22 cellular contexts compared by ENCODE assay signal in the genomic region with DNA sequence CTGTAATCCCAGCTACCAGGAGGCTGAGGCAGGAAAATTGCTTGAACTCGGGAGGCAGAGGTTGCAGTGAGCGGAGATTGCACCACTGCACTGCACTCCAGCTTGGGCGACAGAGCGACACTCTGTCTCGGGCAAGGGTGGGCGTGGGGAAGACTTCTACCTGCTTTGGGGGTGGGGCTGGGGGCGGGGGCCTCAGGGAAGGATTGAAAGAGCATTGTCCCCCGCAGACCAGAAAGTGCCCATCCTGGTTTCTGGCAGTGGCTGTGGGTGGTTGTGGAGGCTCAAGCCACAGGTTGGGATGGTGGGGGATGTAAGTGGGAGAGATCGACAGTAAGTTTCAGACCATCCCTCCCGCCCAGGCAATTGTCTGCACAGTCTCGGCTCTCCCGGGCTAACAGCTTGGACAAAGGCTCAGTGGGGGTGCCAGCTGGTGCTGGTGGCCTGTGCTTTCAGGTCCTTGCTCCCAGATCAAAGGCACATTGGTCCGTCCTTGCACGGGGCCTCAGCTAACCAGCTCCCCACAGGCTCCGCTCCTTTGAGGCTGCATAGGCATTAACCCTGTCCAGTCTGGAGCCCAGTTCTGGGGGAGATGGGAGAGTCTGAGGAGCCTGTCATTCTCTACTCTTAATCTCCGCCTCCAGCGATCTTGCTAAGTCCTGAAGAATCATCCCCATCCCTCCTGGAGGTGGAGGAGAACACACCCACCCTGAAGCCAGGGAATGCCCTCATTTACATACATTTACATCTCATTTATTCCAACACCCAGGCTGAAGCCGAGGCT. TPM values are rescaled to one million over a fixed set of nuclear protein-coding genes. Genes with fewer than 3 reads are reported as not detected.
DNase-seq lines count a peak whose midpoint lies in the region; ATAC-seq and TF ChIP-seq lines count a peak whose summit lies in the region.
"Had no signal": no experiment of that assay in that cellular context is flagged by ENCODE, and none has a peak within 500 bp of the region (broad histone marks: within the 10 kb centered on the region; RNA-seq: fewer than 3 reads in every experiment).

No MANE protein-coding gene starts in this region.

- H3K9me3 ChIP-seq in right cardiac atrium (ENCODE audit: control insufficient read depth, low read length) (no peaks in the 10 kb centered on the region), iPS-18a (ENCODE audit: control insufficient read depth, low read depth, low read length) (no peaks in the 10 kb centered on the region), spleen (no peaks in the 10 kb centered on the region)

- H3K36me3 ChIP-seq in iPS-18a (ENCODE audit: control insufficient read depth, low read depth, low read length), result no peaks in the 10 kb centered on the region
- no peaks in the 10 kb centered on the region for H3K36me3 ChIP-seq in spleen

- H3K9ac ChIP-seq in iPS-18a (ENCODE audit: low read length), result no peak overlapping the region

- no peak for ATAC-seq in right cardiac atrium
- ATAC-seq in HG02623 (IDR thresholded peaks at IDR 0.05; ENCODE audit: unreplicated experiment), result no peak
- no peak for ATAC-seq in HG03432 (IDR thresholded peaks at IDR 0.05; ENCODE audit: unreplicated experiment)
- ATAC-seq: activated T-cell treated with anti-CD3 and anti-CD28 coated beads, Interleukin-2, amount 50 U/mL, for 72 hours had no signal

- WGBS in right cardiac atrium, result 51% methylated on average over 18 of the region's 18 CpGs
- 55 to 78% (median 75%) methylated on average over 13 to 18 of the region's 18 CpGs for WGBS in spleen, 5 donors

- H3K27me3 ChIP-seq in right cardiac atrium (ENCODE audit: control insufficient read depth, insufficient read depth) (no peaks in the 10 kb centered on the region), iPS-18a (ENCODE audit: control insufficient read depth, insufficient read depth, low read length) (peaks cover 51% of the 10 kb centered on the region), spleen (replicated peaks in 1 of 7) (peaks cover 0 to 66% (median 4%) of the 10 kb centered on the region in 7 donors)

- no peak overlapping the region for H3K27ac ChIP-seq in right cardiac atrium (ENCODE audit: low read length)
- H3K27ac ChIP-seq in iPS-18a (ENCODE audit: low read length), result no peak overlapping the region
- no peak overlapping the region for H3K27ac ChIP-seq in spleen
- H3K27ac ChIP-seq: C4-2B, coronary artery had no signal

- intact Hi-C loops in cardiac septum (cut with DNase I), result no loop called here
- intact Hi-C loops in right cardiac atrium (cut with DNase I), result no loop called here
- intact Hi-C loops in spleen (cut with DNase I; ENCODE audit: low total_unique reads), result no loop called here

- peak; percentile 73 for DNase-seq in cardiac septum (ENCODE audit: low spot score)
- no peak for DNase-seq in right cardiac atrium
- DNase-seq in NCI-H526 (lab: John Stamatoyannopoulos, UW), result peak; percentile 37 to 73
- peak; percentile 66 for DNase-seq in spleen
- DNase-seq in NCI-H1092 treated with DMSO at 0.1 percent for 48 hours (lab: John Stamatoyannopoulos, UW), result no peak
- DNase-seq: activated CD4-positive, CD25-positive, alpha-beta regulatory T cell; activated CD8-positive, alpha-beta memory T cell treated with anti-CD3 and anti-CD28 coated beads for 24 hours; activated naive CD8-positive, alpha-beta T cell treated with anti-CD3 and anti-CD28 coated beads, Interleukin-2, amount 10 ng/mL, durations not matched to agents 7 days and 5 days; activated T-cell treated with anti-CD3 and anti-CD28 coated beads, Interleukin-2, amount 50 U/mL, for 72 hours; GDM1; midbrain; MM.1S; NCI-H2081; NCI-H774; nephron progenitor cell; substantia nigra; T-helper 2 cell had no signal

- H3K4me3 ChIP-seq in right cardiac atrium (ENCODE audit: low read length) (no peak overlapping the region), iPS-18a (ENCODE audit: low read length) (peak overlapping the region; percentile 18), spleen (no peak overlapping the region)
- H3K4me3 ChIP-seq: coronary artery had no signal

- H3K4me1 ChIP-seq in right cardiac atrium (ENCODE audit: control insufficient read depth, insufficient read depth, low read length) (peaks cover 2% of the 10 kb centered on the region), iPS-18a (ENCODE audit: control insufficient read depth, low read depth, low read length) (peaks cover 32% of the 10 kb centered on the region), spleen (no peaks in the 10 kb centered on the region)

- TF ChIP-seq CTCF in spleen (IDR thresholded peaks at IDR 0.05 in 8 of 11, conservative IDR thresholded peaks at IDR 0.05 in 3 of 11), result no peak

- no peak for TF ChIP-seq POLR2A in spleen (IDR thresholded peaks at IDR 0.05)

RNA-seq across cellular contexts. Expression of gene SCN5A, which starts 8.6 kb away (rescaled TPM):
- total RNA-seq in cardiac septum (166 TPM), right cardiac atrium (100 to 1,000 TPM; 131 to 202 (median 142) TPM), spleen (1 to 10 TPM in 1 of 7 donors, under 1 TPM in 3, not detected in 3; 0.17 to 1.2 (median 0.48) TPM)
- polyA plus RNA-seq in right cardiac atrium (69.0 TPM), spleen (under 1 TPM; 0.02 to 0.06 (median 0.02) TPM)

Comparison
In these comparisons a context has a peak if more than half of its experiments do, and no peak if none do; other contexts are left out.
1. DNase-seq: peak in cardiac septum (single experiment), NCI-H526 (2 of 2) and spleen (single experiment); none in right cardiac atrium (0 of 3) and NCI-H1092 treated with DMSO at 0.1 percent for 48 hours (single experiment).
2. RNA of gene SCN5A, which starts 8.6 kb away (total RNA-seq): 166 TPM in cardiac septum (single experiment) and 131 to 202 TPM in right cardiac atrium; 0.17 to 1.2 TPM in spleen; every median in the first group is over 10 times any median in the second.